8 cellular contexts compared by ENCODE assay signal in the genomic region with DNA sequence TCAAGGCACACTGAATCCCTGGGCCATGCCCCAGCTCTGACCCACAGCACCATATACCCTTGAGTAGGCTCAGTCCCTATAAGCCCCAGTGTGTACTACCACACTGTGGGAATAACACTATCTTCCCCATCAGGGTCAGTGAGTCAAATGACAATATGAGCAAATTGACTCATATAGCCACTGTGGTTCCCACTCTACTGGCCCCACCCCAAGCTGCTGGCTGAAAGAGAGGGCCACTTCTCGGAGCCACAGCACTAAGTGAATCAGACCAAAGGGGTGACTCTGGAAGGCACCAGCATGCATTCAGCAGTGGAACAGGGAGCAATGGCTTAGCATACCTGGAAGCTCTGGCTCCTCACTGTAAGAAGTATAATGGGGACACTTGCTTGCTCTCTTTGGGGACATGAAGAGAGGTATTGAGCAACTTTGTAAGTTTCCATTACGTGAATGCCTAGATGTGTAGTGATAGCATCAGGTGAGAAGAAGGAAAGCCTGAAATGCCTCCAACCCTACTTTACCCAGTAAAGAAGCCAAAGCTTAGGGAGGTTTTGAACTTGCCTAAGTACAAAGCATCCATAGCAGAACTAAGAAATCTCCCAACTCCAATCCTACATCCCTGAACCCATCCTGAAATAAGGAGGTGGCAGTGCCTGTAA. TPM values are rescaled to one million over a fixed set of nuclear protein-coding genes. Genes with fewer than 3 reads are reported as not detected.
A peak's percentile ranks its signal among the peaks of the same experiment; 100 is the strongest.
DNase-seq lines count a peak whose midpoint lies in the region; ATAC-seq and TF ChIP-seq lines count a peak whose summit lies in the region.

No MANE protein-coding gene starts in this region.

- peaks cover 19% of the 10 kb centered on the region for H3K9me3 Mint-ChIP-seq in nephron progenitor cell
- no peaks in the 10 kb centered on the region for H3K9me3 Mint-ChIP-seq in CD8-positive, alpha-beta T cell

- no peak for TF ChIP-seq CTCF in nephron progenitor cell (IDR thresholded peaks at IDR 0.05)
- no peak for TF ChIP-seq CTCF in CD8-positive, alpha-beta T cell (IDR thresholded peaks at IDR 0.05)

- no peak overlapping the region for H2AFZ ChIP-seq in ACC112 (ENCODE audit: low read length, unreplicated experiment)

- peak overlapping the region; percentile 98 for H3K27ac Mint-ChIP-seq in nephron progenitor cell
- H3K27ac Mint-ChIP-seq in CD8-positive, alpha-beta T cell = no peak overlapping the region

- H3K79me2 ChIP-seq in ACC112 (ENCODE audit: control insufficient read depth, insufficient read depth, low read length, unreplicated experiment) = peaks cover 87% of the 10 kb centered on the region

- H3K27ac ChIP-seq in ACC112 (ENCODE audit: low read depth, low read length) (peak overlapping the region; percentile 100), caudate nucleus (ENCODE audit: low read depth, low read length) (peak overlapping the region; percentile 65)
- H3K27ac ChIP-seq in CD8-positive, alpha-beta T cell (ENCODE audit: low read depth, low read length) = no peak overlapping the region

- no peaks in the 10 kb centered on the region for H3K9me3 ChIP-seq in CD8-positive, alpha-beta T cell (ENCODE audit: low read length)

- H3K4me3 Mint-ChIP-seq in nephron progenitor cell = no peak overlapping the region
- no peak overlapping the region for H3K4me3 Mint-ChIP-seq in CD8-positive, alpha-beta T cell

- H3K4me1 ChIP-seq in ACC112 (ENCODE audit: control insufficient read depth, insufficient read depth, low read length, unreplicated experiment) = peaks cover 54% of the 10 kb centered on the region
- H3K4me1 ChIP-seq in CD8-positive, alpha-beta T cell (ENCODE audit: insufficient read depth, low read length) = no peaks in the 10 kb centered on the region

- peaks cover 76% of the 10 kb centered on the region for H3K4me1 Mint-ChIP-seq in nephron progenitor cell
- peaks cover 6% of the 10 kb centered on the region for H3K4me1 Mint-ChIP-seq in CD8-positive, alpha-beta T cell (ENCODE audit: low read depth)

- POLR2A ChIA-PET in CD8-positive, alpha-beta T cell (lab: Charles Lee) = no interaction called here

- intact Hi-C loops in CD8-positive, alpha-beta T cell (cut with DNase I, micrococcal nuclease) = no loop called here

- peaks cover 2% of the 10 kb centered on the region for H3K27me3 Mint-ChIP-seq in nephron progenitor cell (ENCODE audit: low read depth, poor library complexity)
- no peaks in the 10 kb centered on the region for H3K27me3 Mint-ChIP-seq in CD8-positive, alpha-beta T cell (ENCODE audit: low read depth)

- peak overlapping the region; percentile 54 for H3K4me3 ChIP-seq in ACC112 (ENCODE audit: low read depth, low read length)
- no peak overlapping the region for H3K4me3 ChIP-seq in CD8-positive, alpha-beta T cell (ENCODE audit: low read depth, low read length)

- peaks cover 32% of the 10 kb centered on the region for H3K36me3 ChIP-seq in ACC112 (ENCODE audit: insufficient read depth, low read length)
- no peaks in the 10 kb centered on the region for H3K36me3 ChIP-seq in CD8-positive, alpha-beta T cell (ENCODE audit: insufficient read depth, low read length)

- peaks cover 52% of the 10 kb centered on the region for H3K36me3 Mint-ChIP-seq in nephron progenitor cell (ENCODE audit: low read depth)
- peaks cover 29% of the 10 kb centered on the region for H3K36me3 Mint-ChIP-seq in CD8-positive, alpha-beta T cell

- DNase-seq in caudate nucleus (lab: John Stamatoyannopoulos, UW) = no peak
- no peak for DNase-seq in nephron progenitor cell
- no peak for DNase-seq in RKO (ENCODE audit: low spot score)
- no peak for DNase-seq in NCI-H524 treated with DMSO at 0.1 percent for 48 hours (lab: John Stamatoyannopoulos, UW)
- DNase-seq in CD8-positive, alpha-beta T cell = no peak

- ATAC-seq in GM19452 (IDR thresholded peaks at IDR 0.05; ENCODE audit: unreplicated experiment) = peak; percentile 79
- ATAC-seq in HG03558 (IDR thresholded peaks at IDR 0.05; ENCODE audit: extremely low read depth, unreplicated experiment) = peak; percentile 66
- ATAC-seq in CD8-positive, alpha-beta T cell = no peak

- CTCF ChIA-PET in CD8-positive, alpha-beta T cell (lab: Charles Lee) = no interaction called here

- H3K27me3 ChIP-seq in ACC112 (ENCODE audit: insufficient read depth, low read length) = no peaks in the 10 kb centered on the region
- no peaks in the 10 kb centered on the region for H3K27me3 ChIP-seq in CD8-positive, alpha-beta T cell (ENCODE audit: insufficient read depth, low read length)

RNA-seq across cellular contexts. Expression of a gene that starts 13.5 kb away (rescaled TPM):
- 10 to 100 TPM; 31.0 to 34.5 TPM for total RNA-seq in CD8-positive, alpha-beta T cell

RNA-seq across cellular contexts. Expression of a gene that starts 22.1 kb away (rescaled TPM):
- total RNA-seq in CD8-positive, alpha-beta T cell = under 1 TPM in 1 of 2 experiments, not detected in 1; 0.54 TPM

RNA-seq across cellular contexts. Expression of a gene that starts 51.6 kb away (rescaled TPM):
- 10 to 100 TPM; 54.8 to 55.4 TPM for total RNA-seq in CD8-positive, alpha-beta T cell
